20 cellular contexts compared by ENCODE assay signal in genomic region chr1:64901663-64902062, GRCh38.
DNase-seq lines count a peak whose midpoint lies in the region; ATAC-seq, FAIRE-seq and TF ChIP-seq lines count a peak whose summit lies in the region.
"Had no signal": no experiment of that assay in that cellular context is flagged by ENCODE, and none has a peak within 500 bp of the region (broad histone marks: within the 10 kb centered on the region; RNA-seq: fewer than 3 reads in every experiment).

No MANE protein-coding gene starts in this region.

- no peak overlapping the region for H3K4me2 ChIP-seq in smooth muscle cell
- H3K4me2 ChIP-seq: GM23338 had no signal

- peaks cover 17% of the 10 kb centered on the region for H3F3A ChIP-seq in smooth muscle cell (ENCODE audit: low read depth)

- H2AFZ ChIP-seq in smooth muscle cell (ENCODE audit: low read depth), result no peak overlapping the region
- H2AFZ ChIP-seq: GM23338 had no signal

- no peak for DNase-seq in CD4-positive, CD25-positive, alpha-beta regulatory T cell
- DNase-seq in NCI-H69 (lab: John Stamatoyannopoulos, UW) (peak; percentile 26), bronchial epithelial cell (ENCODE audit: low read depth) (peak; percentile 76), smooth muscle cell (lab: John Stamatoyannopoulos, UW; ENCODE audit: unreplicated experiment) (no peak), progenitor cell of endocrine pancreas (ENCODE audit: low spot score, unreplicated experiment) (no peak), coronary artery (ENCODE audit: low spot score) (no peak)
- DNase-seq in stimulated activated naive CD4-positive, alpha-beta T cell treated with Interleukin-2 at 50 U/mL for 16 hours (lab: John Stamatoyannopoulos, UW), result no peak
- DNase-seq: CD8-positive, alpha-beta memory T cell; DND-41; KG1; NCI-H1048; NCI-H1436 treated with DMSO at 0.1 percent for 48 hours; NCI-H2029 treated with DMSO at 0.1 percent for 48 hours; NCI-H82; Peyer's patch had no signal

- H4K20me1 ChIP-seq in smooth muscle cell (ENCODE audit: low read depth), result peaks cover 40% of the 10 kb centered on the region

- no peaks in the 10 kb centered on the region for H3K27me3 ChIP-seq in CD4-positive, CD25-positive, alpha-beta regulatory T cell (ENCODE audit: control insufficient read depth, insufficient read depth, low read length)
- H3K27me3 ChIP-seq in bronchial epithelial cell (ENCODE audit: control insufficient read depth, insufficient read depth, low read length) (no peaks in the 10 kb centered on the region), smooth muscle cell (ENCODE audit: low read depth) (no peaks in the 10 kb centered on the region)
- H3K27me3 ChIP-seq: Peyer's patch had no signal

- peak overlapping the region in 2 of 3 donors; percentile 16 to 52 for H3K27ac Mint-ChIP-seq in CD4-positive, CD25-positive, alpha-beta regulatory T cell
- H3K27ac Mint-ChIP-seq in progenitor cell of endocrine pancreas, result no peak overlapping the region
- H3K27ac Mint-ChIP-seq: GM23338 had no signal

- H3K9me3 ChIP-seq in CD4-positive, CD25-positive, alpha-beta regulatory T cell (ENCODE audit: control insufficient read depth in 2 of 2, low read length in 2 of 2), result no peaks in the 10 kb centered on the region
- H3K9me3 ChIP-seq in smooth muscle cell (replicated peaks; ENCODE audit: low read depth), result no peaks in the 10 kb centered on the region
- H3K9me3 ChIP-seq: Peyer's patch had no signal

- no peaks in the 10 kb centered on the region for H3K9me3 Mint-ChIP-seq in CD4-positive, CD25-positive, alpha-beta regulatory T cell
- peaks cover 3% of the 10 kb centered on the region for H3K9me3 Mint-ChIP-seq in progenitor cell of endocrine pancreas (ENCODE audit: low read depth)
- H3K9me3 Mint-ChIP-seq: CD8-positive, alpha-beta memory T cell had no signal

- peaks cover 72% of the 10 kb centered on the region for H3K4me1 ChIP-seq in CD4-positive, CD25-positive, alpha-beta regulatory T cell (ENCODE audit: control insufficient read depth, insufficient read depth, low read length, poor library complexity, severe bottlenecking)
- H3K4me1 ChIP-seq in smooth muscle cell (ENCODE audit: low read depth), result peaks cover 10% of the 10 kb centered on the region

- ATAC-seq in CD4-positive, CD25-positive, alpha-beta regulatory T cell (ENCODE audit: low read depth in 2 of 2), result no peak
- ATAC-seq: GM23338, Right ventricle myocardium inferior had no signal

- H3K36me3 Mint-ChIP-seq in CD4-positive, CD25-positive, alpha-beta regulatory T cell, result peaks cover 8% of the 10 kb centered on the region
- no peaks in the 10 kb centered on the region for H3K36me3 Mint-ChIP-seq in progenitor cell of endocrine pancreas (ENCODE audit: insufficient read depth)

- H3K9ac ChIP-seq in smooth muscle cell (ENCODE audit: low read depth), result peak overlapping the region; percentile 68

- H3K36me3 ChIP-seq in CD4-positive, CD25-positive, alpha-beta regulatory T cell (ENCODE audit: control insufficient read depth, insufficient read depth, low read length), result peaks cover 5% of the 10 kb centered on the region
- H3K36me3 ChIP-seq in bronchial epithelial cell (ENCODE audit: control insufficient read depth, insufficient read depth, low read length) (no peaks in the 10 kb centered on the region), smooth muscle cell (ENCODE audit: low read depth) (no peaks in the 10 kb centered on the region)
- H3K36me3 ChIP-seq: Peyer's patch had no signal

- no peaks in the 10 kb centered on the region for H3K27me3 Mint-ChIP-seq in CD4-positive, CD25-positive, alpha-beta regulatory T cell
- H3K27me3 Mint-ChIP-seq in progenitor cell of endocrine pancreas, result no peaks in the 10 kb centered on the region
- H3K27me3 Mint-ChIP-seq: CD8-positive, alpha-beta memory T cell had no signal

- H3K4me1 Mint-ChIP-seq in CD4-positive, CD25-positive, alpha-beta regulatory T cell, result peaks cover 48 to 94% (median 81%) of the 10 kb centered on the region in 4 donors
- peaks cover 21% of the 10 kb centered on the region for H3K4me1 Mint-ChIP-seq in progenitor cell of endocrine pancreas (ENCODE audit: low read depth)

- no peak for FAIRE-seq in bronchial epithelial cell (lab: Jason Lieb, UNC)
- FAIRE-seq: G401.6, GM12891, GM18507 had no signal

- TF ChIP-seq CTCF in bronchial epithelial cell (IDR thresholded peaks at IDR 0.05; ENCODE audit: insufficient read depth, low read length, severe bottlenecking) (no peak), smooth muscle cell (IDR thresholded peaks at IDR 0.05; ENCODE audit: borderline replicate concordance, insufficient read depth, poor library complexity, severe bottlenecking) (no peak), progenitor cell of endocrine pancreas (IDR thresholded peaks at IDR 0.05; ENCODE audit: unreplicated experiment) (no peak), coronary artery (IDR thresholded peaks at IDR 0.05) (no peak)

- H3K4me3 Mint-ChIP-seq in CD4-positive, CD25-positive, alpha-beta regulatory T cell, result peak overlapping the region in 2 of 4 donors; percentile 34 to 69
- H3K4me3 Mint-ChIP-seq in progenitor cell of endocrine pancreas (ENCODE audit: low read depth), result no peak overlapping the region
- H3K4me3 Mint-ChIP-seq: GM23338 had no signal

- 67% methylated on average over 2 of the region's 2 CpGs for whole genome bisulfite sequencing in smooth muscle cell (ENCODE audit: low lambda C conversion rate)

- H3K79me2 ChIP-seq in smooth muscle cell (ENCODE audit: low read depth), result peaks cover 55% of the 10 kb centered on the region

- H3K27ac ChIP-seq in CD4-positive, CD25-positive, alpha-beta regulatory T cell (ENCODE audit: insufficient read depth, low read length, poor library complexity, severe bottlenecking), result no peak overlapping the region
- peak overlapping the region; percentile 97 for H3K27ac ChIP-seq in smooth muscle cell (ENCODE audit: low read depth)
- H3K27ac ChIP-seq in coronary artery, result no peak overlapping the region
- H3K27ac ChIP-seq: Peyer's patch had no signal

- peak overlapping the region; percentile 2 for H3K4me3 ChIP-seq in CD4-positive, CD25-positive, alpha-beta regulatory T cell (ENCODE audit: low read depth, low read length)
- no peak overlapping the region for H3K4me3 ChIP-seq in bronchial epithelial cell (ENCODE audit: low read depth, low read length)
- H3K4me3 ChIP-seq in smooth muscle cell, result no peak overlapping the region
- H3K4me3 ChIP-seq in coronary artery, result no peak overlapping the region
- H3K4me3 ChIP-seq: GM23338, Peyer's patch had no signal

Comparison
In these comparisons a context has a peak if more than half of its experiments do, and no peak if none do; other contexts are left out.
1. DNase-seq: peak in NCI-H69 (single experiment) and bronchial epithelial cell (single experiment); none in CD4-positive, CD25-positive, alpha-beta regulatory T cell (0 of 3), smooth muscle cell (single experiment), progenitor cell of endocrine pancreas (single experiment), coronary artery (single experiment) and stimulated activated naive CD4-positive, alpha-beta T cell treated with Interleukin-2 at 50 U/mL for 16 hours (single experiment).